10 cellular contexts compared by ENCODE assay signal in the genomic region with DNA sequence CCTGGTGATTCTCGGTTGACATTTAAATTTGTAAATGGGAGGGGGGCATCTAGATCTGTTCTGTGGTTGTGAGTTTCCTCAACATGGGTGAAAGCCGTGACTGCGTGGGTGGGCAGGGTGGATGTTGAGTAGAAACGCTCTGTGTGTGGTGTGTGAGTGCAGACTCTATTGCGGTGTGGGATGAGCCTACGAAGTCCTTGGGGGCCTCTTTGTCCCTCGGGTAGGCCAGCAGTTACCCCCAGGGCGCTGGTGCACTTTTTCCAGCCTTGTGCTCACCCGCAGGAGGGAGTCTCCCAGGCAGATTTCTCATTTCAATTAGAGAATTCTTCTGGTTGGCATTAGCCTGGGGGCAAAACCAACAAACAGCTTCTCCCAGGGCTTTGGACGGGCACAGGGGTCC. TPM values are rescaled to one million over a fixed set of nuclear protein-coding genes. Genes with fewer than 3 reads are reported as not detected.
A peak's percentile ranks its signal among the peaks of the same experiment; 100 is the strongest.
DNase-seq lines count a peak whose midpoint lies in the region; ATAC-seq lines count a peak whose summit lies in the region.
"Had no signal": no experiment of that assay in that cellular context is flagged by ENCODE, and none has a peak within 500 bp of the region (broad histone marks: within the 10 kb centered on the region; RNA-seq: fewer than 3 reads in every experiment).

No MANE protein-coding gene starts in this region.

- intact Hi-C loops in activated CD4-positive, alpha-beta T cell treated with anti-CD3 and anti-CD28 coated beads, Interleukin-2, amount 10 ng/mL, durations not matched to agents 24 days and 14 days (cut with micrococcal nuclease): loop anchor here (2.0 to 5.0 kb wide), 4 partner anchors 18 to 174 kb away; no protein-coding TSS in a partner anchor

- H3K27me3 Mint-ChIP-seq in activated CD4-positive, alpha-beta T cell treated with anti-CD3 and anti-CD28 coated beads, Interleukin-2, amount 10 ng/mL, durations not matched to agents 24 days and 14 days: peaks cover 34% of the 10 kb centered on the region
- peaks cover 21 to 37% (median 26%) of the 10 kb centered on the region in 3 donors for H3K27me3 Mint-ChIP-seq in immature natural killer cell (ENCODE audit: low read depth in 3 of 3)
- peaks cover 97% of the 10 kb centered on the region for H3K27me3 Mint-ChIP-seq in stimulated activated naive CD8-positive, alpha-beta T cell treated with anti-CD3 and anti-CD28 coated beads, Interleukin-15, amount 100 ng/mL, for 72 hours

- H3K9me3 Mint-ChIP-seq in activated CD4-positive, alpha-beta T cell treated with anti-CD3 and anti-CD28 coated beads, Interleukin-2, amount 10 ng/mL, durations not matched to agents 24 days and 14 days: no peaks in the 10 kb centered on the region
- H3K9me3 Mint-ChIP-seq in immature natural killer cell: no peaks in the 10 kb centered on the region
- H3K9me3 Mint-ChIP-seq in stimulated activated naive CD8-positive, alpha-beta T cell treated with anti-CD3 and anti-CD28 coated beads, Interleukin-15, amount 100 ng/mL, for 72 hours: no peaks in the 10 kb centered on the region
- H3K9me3 Mint-ChIP-seq: endodermal cell had no signal

- peak; percentile 83 for DNase-seq in activated effector memory CD4-positive, alpha-beta T cell treated with anti-CD3 and anti-CD28 coated beads, Interleukin-2, amount 50 U/mL, for 16 hours
- no peak for DNase-seq in activated effector memory CD4-positive, alpha-beta T cell treated with Interleukin-2 at 50 U/mL for 16 hours
- peak; percentile 70 for DNase-seq in activated CD4-positive, alpha-beta T cell treated with anti-CD3 and anti-CD28 coated beads, Interleukin-2, amount 10 ng/mL, durations not matched to agents 24 days and 14 days
- DNase-seq in immature natural killer cell: peak; percentile 46 to 63 (median 62)
- DNase-seq in stimulated activated naive CD8-positive, alpha-beta T cell treated with anti-CD3 and anti-CD28 coated beads, Interleukin-15, amount 100 ng/mL, for 72 hours: peak; percentile 55 to 78
- DNase-seq in AG20443 (ENCODE audit: low spot score): no peak
- DNase-seq: endodermal cell, kidney had no signal

- peak; percentile 90 for ATAC-seq in stimulated activated naive CD8-positive, alpha-beta T cell treated with anti-CD3 and anti-CD28 coated beads, Interleukin-15, amount 100 ng/mL, for 72 hours
- ATAC-seq in GM21381 (IDR thresholded peaks at IDR 0.05; ENCODE audit: unreplicated experiment): no peak
- ATAC-seq in GM21737 (IDR thresholded peaks at IDR 0.05; ENCODE audit: unreplicated experiment): no peak

- peaks cover 49% of the 10 kb centered on the region for H3K4me1 Mint-ChIP-seq in activated CD4-positive, alpha-beta T cell treated with anti-CD3 and anti-CD28 coated beads, Interleukin-2, amount 10 ng/mL, durations not matched to agents 24 days and 14 days
- H3K4me1 Mint-ChIP-seq in immature natural killer cell: peaks cover 25 to 52% of the 10 kb centered on the region in 2 donors
- H3K4me1 Mint-ChIP-seq in stimulated activated naive CD8-positive, alpha-beta T cell treated with anti-CD3 and anti-CD28 coated beads, Interleukin-15, amount 100 ng/mL, for 72 hours: peaks cover 60% of the 10 kb centered on the region

- no peaks in the 10 kb centered on the region for H3K36me3 Mint-ChIP-seq in activated CD4-positive, alpha-beta T cell treated with anti-CD3 and anti-CD28 coated beads, Interleukin-2, amount 10 ng/mL, durations not matched to agents 24 days and 14 days (ENCODE audit: low read depth)
- peaks cover 0 to 4% (median 0%) of the 10 kb centered on the region in 3 donors for H3K36me3 Mint-ChIP-seq in immature natural killer cell

- H3K4me3 Mint-ChIP-seq in activated CD4-positive, alpha-beta T cell treated with anti-CD3 and anti-CD28 coated beads, Interleukin-2, amount 10 ng/mL, durations not matched to agents 24 days and 14 days: peak overlapping the region; percentile 53
- peak overlapping the region in 4 of 5 donors; percentile 54 to 84 (median 66) for H3K4me3 Mint-ChIP-seq in immature natural killer cell
- peak overlapping the region; percentile 68 to 79 for H3K4me3 Mint-ChIP-seq in stimulated activated naive CD8-positive, alpha-beta T cell treated with anti-CD3 and anti-CD28 coated beads, Interleukin-15, amount 100 ng/mL, for 72 hours
- H3K4me3 Mint-ChIP-seq: endodermal cell had no signal

- H3K27ac Mint-ChIP-seq in activated CD4-positive, alpha-beta T cell treated with anti-CD3 and anti-CD28 coated beads, Interleukin-2, amount 10 ng/mL, durations not matched to agents 24 days and 14 days: peak overlapping the region; percentile 30
- H3K27ac Mint-ChIP-seq in immature natural killer cell: peak overlapping the region in 3 of 6 donors; percentile 15 to 75 (median 18)
- H3K27ac Mint-ChIP-seq in stimulated activated naive CD8-positive, alpha-beta T cell treated with anti-CD3 and anti-CD28 coated beads, Interleukin-15, amount 100 ng/mL, for 72 hours: peak overlapping the region; percentile 41 to 68
- H3K27ac Mint-ChIP-seq: endodermal cell had no signal

RNA-seq across cellular contexts. Expression of a gene that starts 10.6 kb away (rescaled TPM):
- 1.4 and 2.6 TPM in 2 replicates for total RNA-seq in activated CD4-positive, alpha-beta T cell treated with anti-CD3 and anti-CD28 coated beads, Interleukin-2, amount 10 ng/mL, durations not matched to agents 24 days and 14 days
- 1 to 10 TPM; 2.4 to 5.0 (median 2.9) TPM for polyA plus RNA-seq in immature natural killer cell

Comparison
In these comparisons a context has a peak if more than half of its experiments do, and no peak if none do; other contexts are left out.
1. DNase-seq: peak in activated effector memory CD4-positive, alpha-beta T cell treated with anti-CD3 and anti-CD28 coated beads, Interleukin-2, amount 50 U/mL, for 16 hours (single experiment), activated CD4-positive, alpha-beta T cell treated with anti-CD3 and anti-CD28 coated beads, Interleukin-2, amount 10 ng/mL, durations not matched to agents 24 days and 14 days (single experiment), immature natural killer cell (3 of 3) and stimulated activated naive CD8-positive, alpha-beta T cell treated with anti-CD3 and anti-CD28 coated beads, Interleukin-15, amount 100 ng/mL, for 72 hours (2 of 2); none in activated effector memory CD4-positive, alpha-beta T cell treated with Interleukin-2 at 50 U/mL for 16 hours (single experiment) and AG20443 (single experiment).
2. Peak in every context shown above with its lines, with median percentiles within 50 percentile points of each other: H3K4me3 Mint-ChIP-seq.